1 cellular context compared by ENCODE assay signal in genomic region chr17:16989230-16989952, GRCh38.
A peak's percentile ranks its signal among the peaks of the same experiment; 100 is the strongest.
TF ChIP-seq lines count a peak whose summit lies in the region.

No MANE protein-coding gene starts in this region.

TF ChIP-seq in GM12878, 131 proteins besides CTCF, POLR2A, EP300 and RAD21 (continued from another document and continues in another):
- TF ChIP-seq, protein P1, sequence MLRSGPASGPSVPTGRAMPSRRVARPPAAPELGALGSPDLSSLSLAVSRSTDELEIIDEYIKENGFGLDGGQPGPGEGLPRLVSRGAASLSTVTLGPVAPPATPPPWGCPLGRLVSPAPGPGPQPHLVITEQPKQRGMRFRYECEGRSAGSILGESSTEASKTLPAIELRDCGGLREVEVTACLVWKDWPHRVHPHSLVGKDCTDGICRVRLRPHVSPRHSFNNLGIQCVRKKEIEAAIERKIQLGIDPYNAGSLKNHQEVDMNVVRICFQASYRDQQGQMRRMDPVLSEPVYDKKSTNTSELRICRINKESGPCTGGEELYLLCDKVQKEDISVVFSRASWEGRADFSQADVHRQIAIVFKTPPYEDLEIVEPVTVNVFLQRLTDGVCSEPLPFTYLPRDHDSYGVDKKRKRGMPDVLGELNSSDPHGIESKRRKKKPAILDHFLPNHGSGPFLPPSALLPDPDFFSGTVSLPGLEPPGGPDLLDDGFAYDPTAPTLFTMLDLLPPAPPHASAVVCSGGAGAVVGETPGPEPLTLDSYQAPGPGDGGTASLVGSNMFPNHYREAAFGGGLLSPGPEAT (IDR thresholded peaks at IDR 0.05; ENCODE audit: low read depth), result peak; percentile 49; the same call in 1 of the 2 replicates
- TF ChIP-seq CREB1 (IDR thresholded peaks at IDR 0.05; ENCODE audit: low read depth) (peak; percentile 35; the same call in 1 of the 2 replicates), CREM (IDR thresholded peaks at IDR 0.05; ENCODE audit: low read depth) (0 out of 2 replicates have a peak, but pooled peaks have one; percentile 29), IKZF1 (conservative IDR thresholded peaks at IDR 0.05) (peak; percentile 71), WRNIP1 (IDR thresholded peaks at IDR 0.05; ENCODE audit: borderline replicate concordance, low read depth, low read length) (no peak), MAX (IDR thresholded peaks at IDR 0.05; ENCODE audit: low read depth, low read length) (no peak; the same call in 1 of the 2 replicates), ATF7 (IDR thresholded peaks at IDR 0.05; ENCODE audit: low read depth) (no peak; the same call in 1 of the 2 replicates), USF1 (IDR thresholded peaks at IDR 0.05; ENCODE audit: borderline replicate concordance, extremely low read length, insufficient read depth, low read depth, low read length) (peak; percentile 78), YY1 (IDR thresholded peaks at IDR 0.05; ENCODE audit: low read depth, low read length) (no peak), RCOR1 (conservative IDR thresholded peaks at IDR 0.05; ENCODE audit: low read depth, low read length) (no peak), NRF1 (conservative IDR thresholded peaks at IDR 0.05; ENCODE audit: low read depth, low read length) (no peak), DPF2 (IDR thresholded peaks at IDR 0.05) (0 out of 2 replicates have a peak, but pooled peaks have one; percentile 9), NR2F1 (conservative IDR thresholded peaks at IDR 0.05) (no peak), IKZF2 (IDR thresholded peaks at IDR 0.05) (peak; percentile 85), CUX1 (IDR thresholded peaks at IDR 0.05; ENCODE audit: insufficient replicate concordance, low read depth, low read length) (peak; percentile 40), HDGF (IDR thresholded peaks at IDR 0.05) (no peak), SMC3 (IDR thresholded peaks at IDR 0.05; ENCODE audit: borderline replicate concordance, low read length) (peak; percentile 18), MEF2A (IDR thresholded peaks at IDR 0.05; ENCODE audit: insufficient read depth, low read depth, low read length) (0 out of 2 replicates have a peak, but pooled peaks have one; percentile 26), NFIC (IDR thresholded peaks at IDR 0.05; ENCODE audit: low read depth, low read length) (peak; percentile 58), STAT3 (IDR thresholded peaks at IDR 0.05; ENCODE audit: low read depth, low read length) (no peak), GATAD2B (conservative IDR thresholded peaks at IDR 0.05; ENCODE audit: low read depth) (0 out of 2 replicates have a peak, but pooled peaks have one; percentile 23), RAD51 (IDR thresholded peaks at IDR 0.05) (peak; percentile 88), SMAD5 (IDR thresholded peaks at IDR 0.05; ENCODE audit: low read depth) (no peak), USF2 (IDR thresholded peaks at IDR 0.05; ENCODE audit: borderline replicate concordance, low read depth, low read length) (peak; percentile 48), KAT2A (conservative IDR thresholded peaks at IDR 0.05; ENCODE audit: control insufficient read depth, low read depth, low read length) (no peak), BACH1 (IDR thresholded peaks at IDR 0.05; ENCODE audit: borderline replicate concordance) (no peak), ESRRA (IDR thresholded peaks at IDR 0.05; ENCODE audit: low read length) (no peak), CBFB (IDR thresholded peaks at IDR 0.05; ENCODE audit: low read depth) (no peak; the same call in 1 of the 2 replicates), MLLT1 (IDR thresholded peaks at IDR 0.05) (peak; percentile 23; the same call in 1 of the 2 replicates)
- TF ChIP-seq, protein P2, sequence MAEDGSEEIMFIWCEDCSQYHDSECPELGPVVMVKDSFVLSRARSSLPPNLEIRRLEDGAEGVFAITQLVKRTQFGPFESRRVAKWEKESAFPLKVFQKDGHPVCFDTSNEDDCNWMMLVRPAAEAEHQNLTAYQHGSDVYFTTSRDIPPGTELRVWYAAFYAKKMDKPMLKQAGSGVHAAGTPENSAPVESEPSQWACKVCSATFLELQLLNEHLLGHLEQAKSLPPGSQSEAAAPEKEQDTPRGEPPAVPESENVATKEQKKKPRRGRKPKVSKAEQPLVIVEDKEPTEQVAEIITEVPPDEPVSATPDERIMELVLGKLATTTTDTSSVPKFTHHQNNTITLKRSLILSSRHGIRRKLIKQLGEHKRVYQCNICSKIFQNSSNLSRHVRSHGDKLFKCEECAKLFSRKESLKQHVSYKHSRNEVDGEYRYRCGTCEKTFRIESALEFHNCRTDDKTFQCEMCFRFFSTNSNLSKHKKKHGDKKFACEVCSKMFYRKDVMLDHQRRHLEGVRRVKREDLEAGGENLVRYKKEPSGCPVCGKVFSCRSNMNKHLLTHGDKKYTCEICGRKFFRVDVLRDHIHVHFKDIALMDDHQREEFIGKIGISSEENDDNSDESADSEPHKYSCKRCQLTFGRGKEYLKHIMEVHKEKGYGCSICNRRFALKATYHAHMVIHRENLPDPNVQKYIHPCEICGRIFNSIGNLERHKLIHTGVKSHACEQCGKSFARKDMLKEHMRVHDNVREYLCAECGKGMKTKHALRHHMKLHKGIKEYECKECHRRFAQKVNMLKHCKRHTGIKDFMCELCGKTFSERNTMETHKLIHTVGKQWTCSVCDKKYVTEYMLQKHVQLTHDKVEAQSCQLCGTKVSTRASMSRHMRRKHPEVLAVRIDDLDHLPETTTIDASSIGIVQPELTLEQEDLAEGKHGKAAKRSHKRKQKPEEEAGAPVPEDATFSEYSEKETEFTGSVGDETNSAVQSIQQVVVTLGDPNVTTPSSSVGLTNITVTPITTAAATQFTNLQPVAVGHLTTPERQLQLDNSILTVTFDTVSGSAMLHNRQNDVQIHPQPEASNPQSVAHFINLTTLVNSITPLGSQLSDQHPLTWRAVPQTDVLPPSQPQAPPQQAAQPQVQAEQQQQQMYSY (CRISPR knock-in tag; IDR thresholded peaks at IDR 0.05), result no peak
- TF ChIP-seq, protein P3, sequence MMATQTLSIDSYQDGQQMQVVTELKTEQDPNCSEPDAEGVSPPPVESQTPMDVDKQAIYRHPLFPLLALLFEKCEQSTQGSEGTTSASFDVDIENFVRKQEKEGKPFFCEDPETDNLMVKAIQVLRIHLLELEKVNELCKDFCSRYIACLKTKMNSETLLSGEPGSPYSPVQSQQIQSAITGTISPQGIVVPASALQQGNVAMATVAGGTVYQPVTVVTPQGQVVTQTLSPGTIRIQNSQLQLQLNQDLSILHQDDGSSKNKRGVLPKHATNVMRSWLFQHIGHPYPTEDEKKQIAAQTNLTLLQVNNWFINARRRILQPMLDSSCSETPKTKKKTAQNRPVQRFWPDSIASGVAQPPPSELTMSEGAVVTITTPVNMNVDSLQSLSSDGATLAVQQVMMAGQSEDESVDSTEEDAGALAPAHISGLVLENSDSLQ (IDR thresholded peaks at IDR 0.05), result no peak
- TF ChIP-seq, protein P4, sequence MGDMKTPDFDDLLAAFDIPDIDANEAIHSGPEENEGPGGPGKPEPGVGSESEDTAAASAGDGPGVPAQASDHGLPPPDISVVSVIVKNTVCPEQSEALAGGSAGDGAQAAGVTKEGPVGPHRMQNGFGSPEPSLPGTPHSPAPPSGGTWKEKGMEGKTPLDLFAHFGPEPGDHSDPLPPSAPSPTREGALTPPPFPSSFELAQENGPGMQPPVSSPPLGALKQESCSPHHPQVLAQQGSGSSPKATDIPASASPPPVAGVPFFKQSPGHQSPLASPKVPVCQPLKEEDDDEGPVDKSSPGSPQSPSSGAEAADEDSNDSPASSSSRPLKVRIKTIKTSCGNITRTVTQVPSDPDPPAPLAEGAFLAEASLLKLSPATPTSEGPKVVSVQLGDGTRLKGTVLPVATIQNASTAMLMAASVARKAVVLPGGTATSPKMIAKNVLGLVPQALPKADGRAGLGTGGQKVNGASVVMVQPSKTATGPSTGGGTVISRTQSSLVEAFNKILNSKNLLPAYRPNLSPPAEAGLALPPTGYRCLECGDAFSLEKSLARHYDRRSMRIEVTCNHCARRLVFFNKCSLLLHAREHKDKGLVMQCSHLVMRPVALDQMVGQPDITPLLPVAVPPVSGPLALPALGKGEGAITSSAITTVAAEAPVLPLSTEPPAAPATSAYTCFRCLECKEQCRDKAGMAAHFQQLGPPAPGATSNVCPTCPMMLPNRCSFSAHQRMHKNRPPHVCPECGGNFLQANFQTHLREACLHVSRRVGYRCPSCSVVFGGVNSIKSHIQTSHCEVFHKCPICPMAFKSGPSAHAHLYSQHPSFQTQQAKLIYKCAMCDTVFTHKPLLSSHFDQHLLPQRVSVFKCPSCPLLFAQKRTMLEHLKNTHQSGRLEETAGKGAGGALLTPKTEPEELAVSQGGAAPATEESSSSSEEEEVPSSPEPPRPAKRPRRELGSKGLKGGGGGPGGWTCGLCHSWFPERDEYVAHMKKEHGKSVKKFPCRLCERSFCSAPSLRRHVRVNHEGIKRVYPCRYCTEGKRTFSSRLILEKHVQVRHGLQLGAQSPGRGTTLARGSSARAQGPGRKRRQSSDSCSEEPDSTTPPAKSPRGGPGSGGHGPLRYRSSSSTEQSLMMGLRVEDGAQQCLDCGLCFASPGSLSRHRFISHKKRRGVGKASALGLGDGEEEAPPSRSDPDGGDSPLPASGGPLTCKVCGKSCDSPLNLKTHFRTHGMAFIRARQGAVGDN (IDR thresholded peaks at IDR 0.05), result peak; percentile 75
- TF ChIP-seq, protein P5, sequence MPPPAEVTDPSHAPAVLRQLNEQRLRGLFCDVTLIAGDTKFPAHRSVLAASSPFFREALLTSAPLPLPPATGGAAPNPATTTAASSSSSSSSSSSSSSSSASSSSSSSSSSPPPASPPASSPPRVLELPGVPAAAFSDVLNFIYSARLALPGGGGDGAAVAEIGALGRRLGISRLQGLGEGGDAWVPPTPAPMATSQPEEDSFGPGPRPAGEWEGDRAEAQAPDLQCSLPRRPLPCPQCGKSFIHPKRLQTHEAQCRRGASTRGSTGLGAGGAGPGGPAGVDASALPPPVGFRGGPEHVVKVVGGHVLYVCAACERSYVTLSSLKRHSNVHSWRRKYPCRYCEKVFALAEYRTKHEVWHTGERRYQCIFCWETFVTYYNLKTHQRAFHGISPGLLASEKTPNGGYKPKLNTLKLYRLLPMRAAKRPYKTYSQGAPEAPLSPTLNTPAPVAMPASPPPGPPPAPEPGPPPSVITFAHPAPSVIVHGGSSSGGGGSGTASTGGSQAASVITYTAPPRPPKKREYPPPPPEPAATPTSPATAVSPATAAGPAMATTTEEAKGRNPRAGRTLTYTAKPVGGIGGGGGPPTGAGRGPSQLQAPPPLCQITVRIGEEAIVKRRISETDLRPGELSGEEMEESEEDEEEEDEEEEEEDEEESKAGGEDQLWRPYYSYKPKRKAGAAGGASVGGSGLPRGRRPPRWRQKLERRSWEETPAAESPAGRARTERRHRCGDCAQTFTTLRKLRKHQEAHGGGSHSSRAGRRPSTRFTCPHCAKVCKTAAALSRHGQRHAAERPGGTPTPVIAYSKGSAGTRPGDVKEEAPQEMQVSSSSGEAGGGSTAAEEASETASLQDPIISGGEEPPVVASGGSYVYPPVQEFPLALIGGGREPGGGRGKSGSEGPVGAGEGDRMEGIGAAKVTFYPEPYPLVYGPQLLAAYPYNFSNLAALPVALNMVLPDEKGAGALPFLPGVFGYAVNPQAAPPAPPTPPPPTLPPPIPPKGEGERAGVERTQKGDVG (CRISPR knock-in tag; IDR thresholded peaks at IDR 0.05), result no peak
